In genomic region chr6:87701676-87702588, GRCh38 we compare ENCODE assay signal across 1 cellular context.
TF ChIP-seq lines count a peak whose summit lies in the region.

Gene AKIRIN2 (minus strand): TSS chr6:87702233. CDS start chr6:87701684, 549 bp downstream.

TF ChIP-seq in WTC11, 78 proteins besides CTCF, POLR2A, EP300 and RAD21 (continued from another document):
- no peak for TF ChIP-seq ZNF138 (CRISPR knock-in tag; conservative IDR thresholded peaks at IDR 0.05)
